Comparison of ENCODE assay signal across 1 cellular context in the genomic region with DNA sequence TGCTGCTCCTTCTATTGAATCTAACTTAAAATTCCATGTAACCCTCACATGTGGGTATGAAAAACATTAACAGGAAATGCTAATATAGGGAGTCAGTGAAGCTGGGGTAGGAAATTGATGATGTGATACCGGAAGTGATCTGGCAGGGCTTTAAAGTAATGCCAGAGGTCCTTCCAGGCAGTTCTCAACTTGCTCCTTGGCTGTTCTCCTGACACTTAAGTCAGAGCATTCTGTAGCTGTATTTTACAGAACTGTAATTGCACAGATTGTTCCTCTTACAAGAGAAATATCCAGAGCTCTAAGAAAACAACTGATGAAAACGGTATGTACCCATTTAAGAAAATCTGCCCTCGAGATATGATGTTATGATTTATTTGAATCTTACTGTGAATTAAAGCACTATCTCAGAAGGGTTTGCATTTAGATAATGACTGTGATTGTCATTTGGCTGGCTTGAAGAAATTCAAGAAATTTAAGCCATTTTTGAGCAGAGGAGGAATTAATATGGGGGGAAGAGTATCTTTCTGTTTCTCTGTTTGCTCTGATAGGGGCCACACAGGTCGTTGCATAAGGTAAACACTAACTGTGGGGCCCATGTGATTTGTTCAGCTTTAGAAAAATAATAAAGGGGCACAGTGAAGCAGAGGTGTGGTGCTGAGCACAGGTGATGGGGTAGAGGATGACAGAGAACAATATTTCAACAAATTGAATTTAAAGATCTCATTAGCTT.
A peak's percentile ranks its signal among the peaks of the same experiment; 100 is the strongest.
TF ChIP-seq lines count a peak whose summit lies in the region.

No MANE protein-coding gene starts in this region.

TF ChIP-seq in endothelial cell of umbilical vein, 7 proteins besides CTCF, POLR2A, EP300 and RAD21 (continued from another document):
- TF ChIP-seq EZH2 (IDR thresholded peaks at IDR 0.05; ENCODE audit: borderline replicate concordance, low read depth, low read length, severe bottlenecking) = no peak
- peak; percentile 84 for TF ChIP-seq FOS (IDR thresholded peaks at IDR 0.05; ENCODE audit: borderline replicate concordance, insufficient read depth, low read length)
- no peak for TF ChIP-seq MAX (IDR thresholded peaks at IDR 0.05; ENCODE audit: insufficient read depth, insufficient read length)
- TF ChIP-seq POLR2AphosphoS5 (IDR thresholded peaks at IDR 0.05; ENCODE audit: insufficient read depth, low read depth, low read length) = peak; percentile 95
